Comparison of ENCODE assay signal across 17 cellular contexts in genomic region chr7:156074982-156075615, GRCh38.
DNase-seq lines count a peak whose midpoint lies in the region; ATAC-seq, FAIRE-seq and TF ChIP-seq lines count a peak whose summit lies in the region.
"Had no signal": no experiment of that assay in that cellular context is flagged by ENCODE, and none has a peak within 500 bp of the region (broad histone marks: within the 10 kb centered on the region; RNA-seq: fewer than 3 reads in every experiment).

No MANE protein-coding gene starts in this region.

- H3K4me3 ChIP-seq in K562 (peak overlapping the region; percentile 44), neuronal stem cell (ENCODE audit: low read length in 2 of 2) (no peak overlapping the region), aorta (ENCODE audit: low read length in 2 of 2) (no peak overlapping the region)
- H3K4me3 ChIP-seq: SK-N-MC had no signal

- H2AFZ ChIP-seq in K562 (ENCODE audit: low read depth, low read length) (peak overlapping the region; percentile 91), neuronal stem cell (ENCODE audit: low read length) (no peak overlapping the region)

- ATAC-seq in K562: peak; percentile 97
- no peak for ATAC-seq in aorta (ENCODE audit: low FRiP score)
- ATAC-seq: Panc1 had no signal

- H3K9me3 ChIP-seq in K562 (replicated peaks; ENCODE audit: control insufficient read depth, insufficient read depth, low read depth, low read length) (no peaks in the 10 kb centered on the region), neuronal stem cell (replicated peaks in 1 of 2; ENCODE audit: control insufficient read depth in 2 of 2, insufficient read depth in 1 of 2, low read depth in 1 of 2, low read length in 2 of 2) (peaks cover 0 to 2% of the 10 kb centered on the region in 2 donors), aorta (ENCODE audit: control insufficient read depth, low read length) (no peaks in the 10 kb centered on the region)

- H3K36me3 ChIP-seq in K562 (ENCODE audit: control insufficient read depth, insufficient read depth, low read length) (no peaks in the 10 kb centered on the region), neuronal stem cell (replicated peaks in 1 of 2; ENCODE audit: control insufficient read depth in 2 of 2, insufficient read depth in 2 of 2, low read length in 2 of 2) (no peaks in the 10 kb centered on the region), aorta (ENCODE audit: control insufficient read depth in 1 of 2, insufficient read depth in 2 of 2, low read length in 1 of 2) (no peaks in the 10 kb centered on the region)

- CTCF ChIA-PET in K562 (lab: Yijun Ruan, JAX; ENCODE audit: low intra/inter-chr PET ratio): no interaction called here

- TF ChIP-seq EP300 in K562 (IDR thresholded peaks at IDR 0.05; ENCODE audit: low read length): no peak

- in situ Hi-C loops in K562 (cut with MboI): loop anchor here (10.0 kb wide), 1 partner anchor 380 kb away; no protein-coding TSS in a partner anchor

- peak; percentile 71 for FAIRE-seq in K562 (lab: Jason Lieb, UNC)
- FAIRE-seq: H54 had no signal

- H3K4me1 ChIP-seq in K562 (replicated peaks in 1 of 2; ENCODE audit: control insufficient read depth in 2 of 2, insufficient read depth in 2 of 2, low read length in 2 of 2): peaks cover 0 to 6% of the 10 kb centered on the region in 2 experiments; a peak in 2 of 5 replicates
- no peaks in the 10 kb centered on the region for H3K4me1 ChIP-seq in neuronal stem cell (ENCODE audit: control insufficient read depth in 2 of 2, insufficient read depth in 1 of 2, low read depth in 1 of 2, low read length in 2 of 2)
- no peaks in the 10 kb centered on the region for H3K4me1 ChIP-seq in aorta (ENCODE audit: control insufficient read depth in 1 of 2, insufficient read depth in 2 of 2, low read length in 2 of 2)

- 0 out of 3 replicates have a peak, but pooled peaks have one; percentile 15 for TF ChIP-seq CTCF in GM12872 (IDR thresholded peaks at IDR 0.05; ENCODE audit: insufficient read depth, low read depth, low read length)
- TF ChIP-seq CTCF in K562 (IDR thresholded peaks at IDR 0.05 in 2 of 3, conservative IDR thresholded peaks at IDR 0.05 in 1 of 3; ENCODE audit: insufficient read depth in 2 of 3, low read depth in 1 of 3, low read length in 3 of 3): peak; percentile 66 to 86 (median 72)

- H3K79me1 ChIP-seq in neuronal stem cell (ENCODE audit: low read depth, low read length): no peaks in the 10 kb centered on the region

- TF ChIP-seq POLR2A in K562 (conservative IDR thresholded peaks at IDR 0.05): no peak

- H3K79me2 ChIP-seq in K562 (ENCODE audit: control insufficient read depth, insufficient read depth, low read length): no peaks in the 10 kb centered on the region

- peaks cover 20 to 66% of the 10 kb centered on the region in 2 experiments; a peak in 4 of 5 replicates for H3K27me3 ChIP-seq in K562 (ENCODE audit: control insufficient read depth in 2 of 2, insufficient read depth in 2 of 2, low read length in 2 of 2)
- no peaks in the 10 kb centered on the region for H3K27me3 ChIP-seq in neuronal stem cell (ENCODE audit: control insufficient read depth in 3 of 3, insufficient read depth in 3 of 3, low read depth in 1 of 3, low read length in 3 of 3)
- no peaks in the 10 kb centered on the region for H3K27me3 ChIP-seq in aorta (ENCODE audit: control insufficient read depth in 1 of 2, insufficient read depth in 2 of 2, low read length in 1 of 2)

- H2BK12ac ChIP-seq in neuronal stem cell (ENCODE audit: low read length): no peak overlapping the region

- no peak overlapping the region for H4K8ac ChIP-seq in neuronal stem cell (ENCODE audit: low read depth, low read length)

- H3K14ac ChIP-seq in neuronal stem cell (ENCODE audit: low read length): no peak overlapping the region

- no TSS peak for BruUV-seq in K562 (replicated peaks; lab: Mats Ljungman, UMichigan)

- no peak overlapping the region for H4K91ac ChIP-seq in neuronal stem cell (ENCODE audit: low read depth, low read length, poor library complexity)

- peak in 1 of 2 experiments; percentile 42; a peak in 2 of 4 replicates for TF ChIP-seq RAD21 in K562 (CRISPR knock-in tag; conservative IDR thresholded peaks at IDR 0.05 in 1 of 2, IDR thresholded peaks at IDR 0.05 in 1 of 2)

- no peak overlapping the region for H3K4ac ChIP-seq in neuronal stem cell (ENCODE audit: low read length)

- H3K9ac ChIP-seq in K562 (ENCODE audit: insufficient read depth in 1 of 2, low read depth in 2 of 2, low read length in 2 of 2) (peak overlapping the region in 1 of 2 experiments; percentile 53; a peak in 3 of 4 replicates), neuronal stem cell (ENCODE audit: low read depth, low read length, poor library complexity) (no peak overlapping the region)

- H2BK5ac ChIP-seq in neuronal stem cell (ENCODE audit: low read length): no peak overlapping the region

- peak overlapping the region; percentile 81 for H3K4me2 ChIP-seq in K562 (ENCODE audit: insufficient read depth, low read length)
- H3K4me2 ChIP-seq in neuronal stem cell (ENCODE audit: insufficient read depth, low read length, poor library complexity, severe bottlenecking): no peak overlapping the region

- H3K9me1 ChIP-seq in K562 (ENCODE audit: control insufficient read depth, insufficient read depth, low read length): no peaks in the 10 kb centered on the region

- peak overlapping the region; percentile 0 for H3K23ac ChIP-seq in neuronal stem cell (ENCODE audit: low read depth, low read length, poor library complexity)

- 12% methylated on average over 28 of the region's 28 CpGs for WGBS in K562 (ENCODE audit: insufficient coverage, low coverage, missing lambda C conversion rate)
- WGBS in neuronal stem cell (ENCODE audit: extremely low coverage in 2 of 2, insufficient read length in 2 of 2, insufficient replicate concordance in 1 of 2), 2 donors: no CpG with 5 or more reads among the region's 28 CpGs
- WGBS in aorta, 2 donors: 90 to 91% methylated on average over 28 of the region's 28 CpGs

- H3K18ac ChIP-seq in neuronal stem cell (ENCODE audit: low read length): no peak overlapping the region

- no peak overlapping the region for H2BK120ac ChIP-seq in neuronal stem cell (ENCODE audit: low read depth, low read length)

- H3K27ac ChIP-seq in K562 (ENCODE audit: extremely low read depth, low read depth, low read length) (no peak overlapping the region; the same call in 2 of the 3 replicates), neuronal stem cell (replicated peaks; ENCODE audit: low read length) (no peak overlapping the region), aorta (ENCODE audit: low read depth in 1 of 2, low read length in 2 of 2) (no peak overlapping the region)
- H3K27ac ChIP-seq: SK-N-MC had no signal

- no peak overlapping the region for H2BK15ac ChIP-seq in neuronal stem cell (ENCODE audit: low read length)

- DNase-seq in HuH-7 (ENCODE audit: low spot score): peak; percentile 39
- peak; percentile 58 to 71 (median 69) for DNase-seq in K562 (ENCODE audit: extremely low read depth in 1 of 4, low spot score in 3 of 4)
- no peak for DNase-seq in neuronal stem cell (ENCODE audit: low spot score)
- no peak for DNase-seq in aorta
- no peak for DNase-seq in activated CD8-positive, alpha-beta memory T cell treated with anti-CD3 and anti-CD28 coated beads for 24 hours
- DNase-seq in activated CD4-positive, CD25-positive, alpha-beta regulatory T cell (lab: John Stamatoyannopoulos, UW): no peak
- DNase-seq in activated CD4-positive, alpha-beta T cell treated with anti-CD3 and anti-CD28 coated beads for 48 hours: no peak
- DNase-seq: MV-4-11, NCI-H1417, NCI-H1930, NCI-H510A, NCI-H774, T-helper 1 cell had no signal

- POLR2A ChIA-PET in K562 (lab: Yijun Ruan, JAX): no interaction called here

- no peaks in the 10 kb centered on the region for H4K20me1 ChIP-seq in K562 (replicated peaks; ENCODE audit: control insufficient read depth, insufficient read depth, low read length)

- intact Hi-C loops in K562 (cut with micrococcal nuclease): no loop called here
- intact Hi-C loops in aorta (cut with DNase I): no loop called here

- H2AK5ac ChIP-seq in neuronal stem cell (ENCODE audit: low read depth, low read length): no peak overlapping the region

TF ChIP-seq in K562, 482 proteins besides CTCF, POLR2A, EP300 and RAD21 (continues in another document):
- TF ChIP-seq ZBTB5 (IDR thresholded peaks at IDR 0.05) (no peak), NELFE (IDR thresholded peaks at IDR 0.05; ENCODE audit: insufficient read depth, insufficient read length) (no peak), FOS (IDR thresholded peaks at IDR 0.05; ENCODE audit: extremely low read depth, insufficient read length) (no peak), TCF7L2 (IDR thresholded peaks at IDR 0.05; ENCODE audit: low read depth, low read length) (no peak), ZFP1 (CRISPR knock-in tag; IDR thresholded peaks at IDR 0.05) (no peak), TOE1 (IDR thresholded peaks at IDR 0.05; ENCODE audit: borderline replicate concordance) (no peak), TOE1 (CRISPR knock-in tag; IDR thresholded peaks at IDR 0.05; ENCODE audit: borderline replicate concordance, low read depth) (no peak), ZBTB2 (IDR thresholded peaks at IDR 0.05) (no peak), MEIS2 (IDR thresholded peaks at IDR 0.05; ENCODE audit: partially characterized antibody) (no peak)

Comparison
In these comparisons a context has a peak if more than half of its experiments do, and no peak if none do; other contexts are left out.
1. DNase-seq: peak in HuH-7 (single experiment) and K562 (4 of 4); none in neuronal stem cell (single experiment), aorta (0 of 2), activated CD8-positive, alpha-beta memory T cell treated with anti-CD3 and anti-CD28 coated beads for 24 hours (single experiment), activated CD4-positive, CD25-positive, alpha-beta regulatory T cell (0 of 4) and activated CD4-positive, alpha-beta T cell treated with anti-CD3 and anti-CD28 coated beads for 48 hours (single experiment).